Comparison of ENCODE assay signal across 16 cellular contexts in genomic region chr6:169837529-169838250, GRCh38.
DNase-seq lines count a peak whose midpoint lies in the region; ATAC-seq and TF ChIP-seq lines count a peak whose summit lies in the region.
"Had no signal": no experiment of that assay in that cellular context is flagged by ENCODE, and none has a peak within 500 bp of the region (broad histone marks: within the 10 kb centered on the region; RNA-seq: fewer than 3 reads in every experiment).

No MANE protein-coding gene starts in this region.

- H3K4me1 ChIP-seq in left ventricle myocardium inferior (peaks cover 4% of the 10 kb centered on the region), testis (no peaks in the 10 kb centered on the region)
- H3K4me1 ChIP-seq: SJCRH30 had no signal

- H3K4me3 Mint-ChIP-seq in T-helper 2 cell treated with Interferon-gamma antibody and Interleukin-4, amounts not matched to agents 5 μg/mL and 100 μg/mL, for 36 hours, result no peak overlapping the region
- H3K4me3 Mint-ChIP-seq: CD8-positive, alpha-beta T cell had no signal

- DNase-seq in left cardiac atrium, result peak; percentile 5
- no peak for DNase-seq in left ventricle myocardium inferior
- DNase-seq in cerebellar cortex (ENCODE audit: low spot score), result peak; percentile 5
- DNase-seq in mesenteric fat pad (ENCODE audit: low spot score), result peak; percentile 77
- DNase-seq in testis, result peak; percentile 10
- no peak for DNase-seq in T-helper 2 cell treated with Interferon-gamma antibody and Interleukin-4, amounts not matched to agents 5 μg/mL and 100 μg/mL, for 36 hours (ENCODE audit: low spot score)
- DNase-seq: AML-193; CD8-positive, alpha-beta T cell; HCEC 1CT; KBM-7; NCI-H1048; NCI-H345; NCI-H526 treated with DMSO at 0.1 percent for 48 hours; SJCRH30 had no signal

- peaks cover 26% of the 10 kb centered on the region for H3K27me3 Mint-ChIP-seq in T-helper 2 cell treated with Interferon-gamma antibody and Interleukin-4, amounts not matched to agents 5 μg/mL and 100 μg/mL, for 36 hours (ENCODE audit: low read depth)

- H3K27ac ChIP-seq in left ventricle myocardium inferior (replicated peaks), result no peak overlapping the region
- no peak overlapping the region for H3K27ac ChIP-seq in testis
- H3K27ac ChIP-seq: SJCRH30 had no signal

- no peaks in the 10 kb centered on the region for H3K4me1 Mint-ChIP-seq in T-helper 2 cell treated with Interferon-gamma antibody and Interleukin-4, amounts not matched to agents 5 μg/mL and 100 μg/mL, for 36 hours (ENCODE audit: low read depth)

- H3K36me3 ChIP-seq in left ventricle myocardium inferior (no peaks in the 10 kb centered on the region), testis (ENCODE audit: low read depth, missing control alignments) (no peaks in the 10 kb centered on the region)
- H3K36me3 ChIP-seq: SJCRH30 had no signal

- H3K4me3 ChIP-seq in left ventricle myocardium inferior (no peak overlapping the region), testis (no peak overlapping the region)
- H3K4me3 ChIP-seq: SJCRH30 had no signal

- TF ChIP-seq POLR2A in testis (IDR thresholded peaks at IDR 0.05), result no peak

- H3K27me3 ChIP-seq in left ventricle myocardium inferior (ENCODE audit: low read depth) (peaks cover 39% of the 10 kb centered on the region), testis (no peaks in the 10 kb centered on the region)
- H3K27me3 ChIP-seq: SJCRH30 had no signal

- ATAC-seq in left cardiac atrium (no peak), GM21367 (IDR thresholded peaks at IDR 0.05; ENCODE audit: unreplicated experiment) (no peak), GM19397 (IDR thresholded peaks at IDR 0.05; ENCODE audit: unreplicated experiment) (no peak)
- ATAC-seq: CD8-positive, alpha-beta T cell had no signal

- no peaks in the 10 kb centered on the region for H3K9me3 ChIP-seq in left ventricle myocardium inferior (replicated peaks)
- no peaks in the 10 kb centered on the region for H3K9me3 ChIP-seq in testis
- H3K9me3 ChIP-seq: SJCRH30 had no signal

- intact Hi-C loops in left cardiac atrium (cut with DNase I) (loop anchor here (10.0 kb wide), 4 partner anchors 117 to 687 kb away; partner anchors contain the start of gene DLL1 (in 2 of the 2)), left ventricle myocardium inferior (cut with micrococcal nuclease) (loop anchor here (10.0 kb wide), 1 partner anchor 467 kb away; the partner anchor contains the start of gene FAM120B), testis (cut with DNase I; ENCODE audit: low total_unique reads) (loop anchor here (10.0 kb wide), 1 partner anchor 457 kb away; the partner anchor contains the start of gene DLL1)

- H3K27ac Mint-ChIP-seq in T-helper 2 cell treated with Interferon-gamma antibody and Interleukin-4, amounts not matched to agents 5 μg/mL and 100 μg/mL, for 36 hours, result no peak overlapping the region
- H3K27ac Mint-ChIP-seq: CD8-positive, alpha-beta T cell had no signal

- 91 to 93% methylated on average over 6 to 17 of the region's 17 CpGs for WGBS in testis, 2 donors

- TF ChIP-seq CTCF in left ventricle myocardium inferior (IDR thresholded peaks at IDR 0.05; ENCODE audit: borderline replicate concordance) (no peak), testis (IDR thresholded peaks at IDR 0.05) (no peak)

- no peaks in the 10 kb centered on the region for H3K9me3 Mint-ChIP-seq in T-helper 2 cell treated with Interferon-gamma antibody and Interleukin-4, amounts not matched to agents 5 μg/mL and 100 μg/mL, for 36 hours
- H3K9me3 Mint-ChIP-seq: CD8-positive, alpha-beta T cell had no signal

- H3K36me3 Mint-ChIP-seq in T-helper 2 cell treated with Interferon-gamma antibody and Interleukin-4, amounts not matched to agents 5 μg/mL and 100 μg/mL, for 36 hours (ENCODE audit: low read depth), result no peaks in the 10 kb centered on the region
- H3K36me3 Mint-ChIP-seq: CD8-positive, alpha-beta T cell had no signal

Comparison
In these comparisons a context has a peak if more than half of its experiments do, and no peak if none do; other contexts are left out.
1. DNase-seq: peak in left cardiac atrium (single experiment), cerebellar cortex (single experiment), mesenteric fat pad (single experiment) and testis (single experiment); none in left ventricle myocardium inferior (single experiment) and T-helper 2 cell treated with Interferon-gamma antibody and Interleukin-4, amounts not matched to agents 5 μg/mL and 100 μg/mL, for 36 hours (single experiment).